Comparison of ENCODE assay signal across 23 cellular contexts in the genomic region with DNA sequence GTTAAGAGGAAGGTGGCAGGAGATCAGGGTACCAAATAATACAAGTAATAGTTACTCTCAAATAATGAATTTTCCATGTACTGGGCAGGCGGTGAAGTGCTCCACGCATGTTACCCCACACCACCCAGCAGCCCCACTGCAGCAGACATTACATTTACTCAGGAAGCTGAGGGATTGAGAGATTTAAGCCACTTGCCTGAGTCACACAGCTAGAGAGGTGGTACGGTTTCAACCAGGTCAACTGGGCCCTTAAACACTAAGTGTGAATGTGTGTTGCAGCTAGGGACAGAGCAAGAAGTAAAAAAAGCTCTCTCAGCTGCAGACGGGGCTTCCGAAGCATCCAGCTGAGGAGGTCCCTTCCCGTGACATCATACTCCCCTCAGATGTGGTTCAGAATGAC.
"Had no signal": no experiment of that assay in that cellular context is flagged by ENCODE, and none has a peak within 500 bp of the region (broad histone marks: within the 10 kb centered on the region; RNA-seq: fewer than 3 reads in every experiment).

No MANE protein-coding gene starts in this region.

- H3K4me3 Mint-ChIP-seq: central memory CD8-positive, alpha-beta T cell; natural killer cell; neural progenitor cell had no signal

- ATAC-seq: left lobe of liver, mucosa of descending colon, natural killer cell, pancreas, sciatic nerve, upper lobe of right lung had no signal

- H3K27me3 ChIP-seq: esophagus squamous epithelium, hepatocyte, neural progenitor cell, pancreas, suprapubic skin, thyroid gland, upper lobe of right lung had no signal

- H3K27ac ChIP-seq: epithelial cell of prostate, hepatocyte, neural progenitor cell, pancreas, prostate gland, skin epidermis, suprapubic skin, thyroid gland, upper lobe of right lung had no signal

- H3K4me3 ChIP-seq: esophagus squamous epithelium, hepatocyte, mucosa of descending colon, neural progenitor cell, pancreas, prostate gland, skin epidermis, suprapubic skin, thyroid gland, upper lobe of right lung had no signal

- H3K9me3 Mint-ChIP-seq: central memory CD8-positive, alpha-beta T cell; neural progenitor cell had no signal

- H3K4me1 ChIP-seq: pancreas, prostate gland, upper lobe of right lung had no signal

- H3K4me1 Mint-ChIP-seq: central memory CD8-positive, alpha-beta T cell; natural killer cell had no signal

- H3K9me3 ChIP-seq: esophagus squamous epithelium, mucosa of descending colon, pancreas, prostate gland, suprapubic skin, thyroid gland, upper lobe of right lung had no signal

- H3K36me3 Mint-ChIP-seq: natural killer cell, neural progenitor cell had no signal

- H3K36me3 ChIP-seq: esophagus squamous epithelium, neural progenitor cell, pancreas, prostate gland, thyroid gland, upper lobe of right lung had no signal

- H3K27ac Mint-ChIP-seq: natural killer cell, neural progenitor cell had no signal

- DNase-seq: effector memory CD4-positive, alpha-beta T cell; esophagus squamous epithelium; foreskin fibroblast; head of caudate nucleus; mammary epithelial cell; mucosa of descending colon; natural killer cell; nucleus accumbens; pancreas; retina; stimulated activated CD4-positive, alpha-beta T cell treated with anti-CD3 and anti-CD28 coated beads, Interleukin-12 subunit alpha, Interleukin-12 subunit beta, amount 100 ng/mL, for 4 hours; stimulated activated naive CD4-positive, alpha-beta T cell treated with Interleukin-2 at 50 U/mL for 16 hours; thyroid gland; upper lobe of right lung had no signal
